10 cellular contexts compared by ENCODE assay signal in the genomic region with DNA sequence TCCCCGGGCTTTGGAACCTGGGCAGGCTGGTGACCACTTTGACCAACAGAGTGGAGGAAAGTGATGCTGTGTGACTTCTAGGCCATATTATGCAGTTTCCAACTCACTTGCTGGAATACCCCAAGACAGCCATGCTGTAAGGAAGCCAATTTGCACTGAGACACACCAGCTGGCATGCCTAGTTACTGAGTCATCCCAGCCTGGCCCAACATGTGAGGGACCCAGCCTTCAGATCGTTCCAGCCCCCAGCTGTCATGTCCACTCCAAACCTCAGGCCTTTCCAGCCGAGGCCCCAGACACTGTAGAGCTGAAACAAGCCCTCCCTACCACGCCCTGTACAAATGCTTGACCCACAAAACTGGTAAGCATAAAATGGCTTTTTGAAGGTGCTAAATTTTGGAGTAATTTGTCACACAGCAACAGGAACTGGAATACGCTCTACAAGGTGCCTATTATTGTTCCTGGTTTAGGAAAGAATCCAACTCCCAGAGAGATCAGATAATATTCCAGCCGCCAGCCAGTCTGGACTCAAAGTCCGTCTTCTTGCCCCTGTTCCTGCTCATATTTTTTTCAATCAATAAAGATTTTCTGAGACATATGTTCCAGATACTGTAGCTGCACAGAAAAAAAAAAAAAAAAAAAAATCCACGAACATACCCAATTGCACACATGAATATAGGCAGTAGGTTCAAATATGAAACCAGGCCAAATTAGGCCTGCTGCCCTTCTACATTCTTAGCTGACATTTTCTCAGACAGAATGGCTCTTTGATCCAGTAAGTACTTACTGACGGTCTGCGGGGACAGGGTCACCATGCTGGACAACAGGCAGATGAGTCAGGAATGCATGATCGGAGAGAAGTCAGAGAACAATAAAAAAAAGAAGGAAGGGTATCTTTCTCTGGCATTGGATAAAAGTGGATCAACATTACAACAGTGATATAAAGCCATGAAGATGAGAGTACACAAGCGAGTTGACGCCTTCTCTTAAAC. TPM values are rescaled to one million over a fixed set of nuclear protein-coding genes. Genes with fewer than 3 reads are reported as not detected.
DNase-seq lines count a peak whose midpoint lies in the region; ATAC-seq and TF ChIP-seq lines count a peak whose summit lies in the region.
"Had no signal": no experiment of that assay in that cellular context is flagged by ENCODE, and none has a peak within 500 bp of the region (broad histone marks: within the 10 kb centered on the region; RNA-seq: fewer than 3 reads in every experiment).

No MANE protein-coding gene starts in this region.

- H3K27me3 Mint-ChIP-seq in stimulated activated memory B cell treated with anti-CD40 and anti-IgM and Interleukin-4, amounts not matched to agents 10 μg/mL and 1 μg/mL and 100 μg/mL, for 72 hours = no peaks in the 10 kb centered on the region

- ATAC-seq in left cardiac atrium (peak in 1 of 2 donors; percentile 93), HG03095 (IDR thresholded peaks at IDR 0.05; ENCODE audit: unreplicated experiment) (no peak)
- no peak for ATAC-seq in stimulated activated memory B cell treated with anti-CD40 and anti-IgM and Interleukin-4, amounts not matched to agents 10 μg/mL and 1 μg/mL and 100 μg/mL, for 72 hours
- ATAC-seq: stimulated activated naive CD8-positive, alpha-beta T cell treated with anti-CD3 and anti-CD28 coated beads, Interleukin-15, Interleukin-2, amounts not matched to agents 100 U/mL and 50 U/mL, for 24 hours had no signal

- H3K27ac Mint-ChIP-seq in stimulated activated memory B cell treated with anti-CD40 and anti-IgM and Interleukin-4, amounts not matched to agents 10 μg/mL and 1 μg/mL and 100 μg/mL, for 72 hours = peak overlapping the region; percentile 79

- no peaks in the 10 kb centered on the region for H3K9me3 Mint-ChIP-seq in stimulated activated memory B cell treated with anti-CD40 and anti-IgM and Interleukin-4, amounts not matched to agents 10 μg/mL and 1 μg/mL and 100 μg/mL, for 72 hours

- no peaks in the 10 kb centered on the region for H3K27me3 ChIP-seq in thyroid gland

- WGBS in thyroid gland, 2 donors = 90 to 93% methylated on average over 11 to 13 of the region's 13 CpGs

- H3K27ac ChIP-seq in thyroid gland = no peak overlapping the region

- no peak overlapping the region for H3K4me3 ChIP-seq in thyroid gland (replicated peaks in 1 of 3)

- H3K4me1 ChIP-seq in thyroid gland = peaks cover 0 to 6% of the 10 kb centered on the region in 2 donors

- no peaks in the 10 kb centered on the region for H3K9me3 ChIP-seq in thyroid gland

- DNase-seq in HT1080 (ENCODE audit: low read depth) = peak; percentile 70
- DNase-seq in amniotic epithelial cell (ENCODE audit: low read depth) = peak; percentile 31
- peak; percentile 32 for DNase-seq in left cardiac atrium
- no peak for DNase-seq in thyroid gland
- no peak for DNase-seq in NCI-H2029 treated with DMSO at 0.1 percent for 48 hours (lab: John Stamatoyannopoulos, UW)
- DNase-seq: NCI-H187 treated with DMSO at 0.1 percent for 48 hours; stimulated activated CD4-positive, alpha-beta T cell treated with anti-CD3 and anti-CD28 coated beads, Interleukin-2, amount 100 ng/mL, for 24 hours; stimulated activated naive CD8-positive, alpha-beta T cell treated with anti-CD3 and anti-CD28 coated beads, Interleukin-15, Interleukin-2, amounts not matched to agents 100 U/mL and 50 U/mL, for 24 hours had no signal

- TF ChIP-seq CTCF in thyroid gland (IDR thresholded peaks at IDR 0.05) = no peak

- peaks cover 19% of the 10 kb centered on the region for H3K36me3 Mint-ChIP-seq in stimulated activated memory B cell treated with anti-CD40 and anti-IgM and Interleukin-4, amounts not matched to agents 10 μg/mL and 1 μg/mL and 100 μg/mL, for 72 hours

- H3K4me3 Mint-ChIP-seq in stimulated activated memory B cell treated with anti-CD40 and anti-IgM and Interleukin-4, amounts not matched to agents 10 μg/mL and 1 μg/mL and 100 μg/mL, for 72 hours = no peak overlapping the region

- intact Hi-C loops in left cardiac atrium (cut with DNase I) = no loop called here
- intact Hi-C loops in thyroid gland (cut with DNase I) = no loop called here

- no peaks in the 10 kb centered on the region for H3K36me3 ChIP-seq in thyroid gland

- peaks cover 45% of the 10 kb centered on the region for H3K4me1 Mint-ChIP-seq in stimulated activated memory B cell treated with anti-CD40 and anti-IgM and Interleukin-4, amounts not matched to agents 10 μg/mL and 1 μg/mL and 100 μg/mL, for 72 hours

- TF ChIP-seq POLR2A in thyroid gland (IDR thresholded peaks at IDR 0.05) = no peak

RNA-seq across cellular contexts. Expression of a gene that starts 35.1 kb away (rescaled TPM):
- 55.0 and 62.4 TPM in 2 replicates for total RNA-seq in HT1080 (2014; rRNA removed; shearing (Covaris generic))
- polyA plus RNA-seq in HT1080 (2015; cell fraction: cytosol; rRNA removed) = 122 and 137 TPM in 2 replicates
- polyA plus RNA-seq in HT1080 (2015; cell fraction: nucleus; rRNA removed) = 123 and 131 TPM in 2 replicates
- total RNA-seq in left cardiac atrium = 10 to 100 TPM; 28.6 to 39.5 TPM
- 10 to 100 TPM; 11.7 to 27.6 (median 23.9) TPM for total RNA-seq in thyroid gland

Comparison
In these comparisons a context has a peak if more than half of its experiments do, and no peak if none do; other contexts are left out.
1. DNase-seq: peak in HT1080 (single experiment), amniotic epithelial cell (single experiment) and left cardiac atrium (single experiment); none in thyroid gland (0 of 2) and NCI-H2029 treated with DMSO at 0.1 percent for 48 hours (single experiment).